1 cellular context compared by ENCODE assay signal in the genomic region with DNA sequence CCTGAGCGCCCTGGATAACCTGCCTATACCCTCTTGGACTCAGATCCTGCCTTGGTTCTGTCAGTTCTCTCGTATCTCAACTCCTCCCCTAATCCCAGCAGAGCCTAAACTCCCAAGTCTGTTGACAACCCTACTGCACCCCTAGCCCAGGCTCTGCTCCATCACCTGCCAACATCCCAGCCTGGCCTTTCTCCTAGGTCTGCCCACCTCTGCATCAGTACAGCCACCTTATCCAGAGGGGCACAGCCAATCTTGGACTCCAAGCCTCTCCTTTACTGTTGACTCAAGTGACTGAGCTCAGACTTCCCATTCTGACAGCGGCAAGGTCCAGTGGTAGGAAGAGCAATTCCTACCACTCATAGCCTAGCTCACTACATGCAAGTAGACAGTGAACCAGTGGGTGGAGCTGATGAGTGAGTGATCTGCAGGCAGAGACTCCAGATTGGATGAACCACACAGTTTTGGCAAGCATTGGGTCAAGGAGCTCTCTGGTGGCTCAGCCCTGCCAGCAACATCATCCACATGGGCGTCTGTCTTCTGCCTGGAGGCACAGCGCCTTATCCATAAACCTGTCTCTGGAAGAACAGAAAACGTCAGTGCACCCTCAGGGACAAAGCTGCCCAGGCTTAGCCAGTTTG.
TF ChIP-seq lines count a peak whose summit lies in the region.

No MANE protein-coding gene starts in this region.

TF ChIP-seq in K562, 482 proteins besides CTCF, POLR2A, EP300 and RAD21 (continued from another document):
- TF ChIP-seq, protein P1, sequence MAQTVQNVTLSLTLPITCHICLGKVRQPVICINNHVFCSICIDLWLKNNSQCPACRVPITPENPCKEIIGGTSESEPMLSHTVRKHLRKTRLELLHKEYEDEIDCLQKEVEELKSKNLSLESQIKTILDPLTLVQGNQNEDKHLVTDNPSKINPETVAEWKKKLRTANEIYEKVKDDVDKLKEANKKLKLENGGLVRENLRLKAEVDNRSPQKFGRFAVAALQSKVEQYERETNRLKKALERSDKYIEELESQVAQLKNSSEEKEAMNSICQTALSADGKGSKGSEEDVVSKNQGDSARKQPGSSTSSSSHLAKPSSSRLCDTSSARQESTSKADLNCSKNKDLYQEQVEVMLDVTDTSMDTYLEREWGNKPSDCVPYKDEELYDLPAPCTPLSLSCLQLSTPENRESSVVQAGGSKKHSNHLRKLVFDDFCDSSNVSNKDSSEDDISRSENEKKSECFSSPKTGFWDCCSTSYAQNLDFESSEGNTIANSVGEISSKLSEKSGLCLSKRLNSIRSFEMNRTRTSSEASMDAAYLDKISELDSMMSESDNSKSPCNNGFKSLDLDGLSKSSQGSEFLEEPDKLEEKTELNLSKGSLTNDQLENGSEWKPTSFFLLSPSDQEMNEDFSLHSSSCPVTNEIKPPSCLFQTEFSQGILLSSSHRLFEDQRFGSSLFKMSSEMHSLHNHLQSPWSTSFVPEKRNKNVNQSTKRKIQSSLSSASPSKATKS (CRISPR knock-in tag; IDR thresholded peaks at IDR 0.05) = no peak
